ENCODE assay signal across 8 cellular contexts in genomic region chr2:42124051-42124813, GRCh38. TPM values are rescaled to one million over a fixed set of nuclear protein-coding genes. Genes with fewer than 3 reads are reported as not detected.
DNase-seq lines count a peak whose midpoint lies in the region; ATAC-seq and TF ChIP-seq lines count a peak whose summit lies in the region.

No MANE protein-coding gene starts in this region.

- peak; percentile 50 to 62 for ATAC-seq in activated CD4-positive, CD25-positive, alpha-beta regulatory T cell treated with anti-CD3 and anti-CD28 coated beads, Interleukin-2, amount 50 U/mL, for 24 hours
- ATAC-seq in HG02981 (IDR thresholded peaks at IDR 0.05; ENCODE audit: unreplicated experiment) (peak; percentile 77), GM21528 (IDR thresholded peaks at IDR 0.05; ENCODE audit: low FRiP score, unreplicated experiment) (no peak)
- peak; percentile 88 for ATAC-seq in stimulated activated effector memory CD8-positive, alpha-beta T cell treated with anti-CD3 and anti-CD28 coated beads, Interleukin-12 subunit alpha, Interleukin-12 subunit beta, amount 100 ng/mL, for 72 hours

- H3K36me3 Mint-ChIP-seq in T-helper 1 cell treated with Interleukin-12 subunit alpha and Interleukin-12 subunit beta and Interleukin-4 antibody, amounts not matched to agents 30 μg/mL and 1 μg/mL, for 36 hours (ENCODE audit: low read depth) = peaks cover 15% of the 10 kb centered on the region
- no peaks in the 10 kb centered on the region for H3K36me3 Mint-ChIP-seq in stimulated activated effector memory CD8-positive, alpha-beta T cell treated with anti-CD3 and anti-CD28 coated beads, Interleukin-12 subunit alpha, Interleukin-12 subunit beta, amount 100 ng/mL, for 72 hours

- H3K4me1 ChIP-seq in BE2C = peaks cover 47% of the 10 kb centered on the region

- H3K4me1 Mint-ChIP-seq in T-helper 1 cell treated with Interleukin-12 subunit alpha and Interleukin-12 subunit beta and Interleukin-4 antibody, amounts not matched to agents 30 μg/mL and 1 μg/mL, for 36 hours (ENCODE audit: low read depth) = peaks cover 52% of the 10 kb centered on the region
- H3K4me1 Mint-ChIP-seq in stimulated activated effector memory CD8-positive, alpha-beta T cell treated with anti-CD3 and anti-CD28 coated beads, Interleukin-12 subunit alpha, Interleukin-12 subunit beta, amount 100 ng/mL, for 72 hours = peaks cover 55% of the 10 kb centered on the region

- H3K9me3 Mint-ChIP-seq in T-helper 1 cell treated with Interleukin-12 subunit alpha and Interleukin-12 subunit beta and Interleukin-4 antibody, amounts not matched to agents 30 μg/mL and 1 μg/mL, for 36 hours = peaks cover 14% of the 10 kb centered on the region
- H3K9me3 Mint-ChIP-seq in stimulated activated effector memory CD8-positive, alpha-beta T cell treated with anti-CD3 and anti-CD28 coated beads, Interleukin-12 subunit alpha, Interleukin-12 subunit beta, amount 100 ng/mL, for 72 hours = peaks cover 3% of the 10 kb centered on the region

- H3K36me3 ChIP-seq in BE2C = no peaks in the 10 kb centered on the region

- H3K27me3 ChIP-seq in BE2C = no peaks in the 10 kb centered on the region

- no peak for DNase-seq in activated CD4-positive, CD25-positive, alpha-beta regulatory T cell (lab: John Stamatoyannopoulos, UW)
- DNase-seq in stimulated activated effector memory CD8-positive, alpha-beta T cell treated with anti-CD3 and anti-CD28 coated beads, Interleukin-12 subunit alpha, Interleukin-12 subunit beta, amount 100 ng/mL, for 72 hours (ENCODE audit: low spot score in 2 of 2) = no peak
- DNase-seq in SIG-M5 (lab: John Stamatoyannopoulos, UW) (no peak), BE2C (no peak)

- H3K27ac Mint-ChIP-seq in T-helper 1 cell treated with Interleukin-12 subunit alpha and Interleukin-12 subunit beta and Interleukin-4 antibody, amounts not matched to agents 30 μg/mL and 1 μg/mL, for 36 hours = peak overlapping the region; percentile 84
- peak overlapping the region; percentile 55 for H3K27ac Mint-ChIP-seq in stimulated activated effector memory CD8-positive, alpha-beta T cell treated with anti-CD3 and anti-CD28 coated beads, Interleukin-12 subunit alpha, Interleukin-12 subunit beta, amount 100 ng/mL, for 72 hours

- no peaks in the 10 kb centered on the region for H3K27me3 Mint-ChIP-seq in T-helper 1 cell treated with Interleukin-12 subunit alpha and Interleukin-12 subunit beta and Interleukin-4 antibody, amounts not matched to agents 30 μg/mL and 1 μg/mL, for 36 hours (ENCODE audit: low read depth)

- no peaks in the 10 kb centered on the region; the same call in 1 of the 2 replicates for H3K9me3 ChIP-seq in BE2C

- peak overlapping the region; percentile 73 for H3K4me3 Mint-ChIP-seq in T-helper 1 cell treated with Interleukin-12 subunit alpha and Interleukin-12 subunit beta and Interleukin-4 antibody, amounts not matched to agents 30 μg/mL and 1 μg/mL, for 36 hours
- peak overlapping the region; percentile 34 for H3K4me3 Mint-ChIP-seq in stimulated activated effector memory CD8-positive, alpha-beta T cell treated with anti-CD3 and anti-CD28 coated beads, Interleukin-12 subunit alpha, Interleukin-12 subunit beta, amount 100 ng/mL, for 72 hours

- TF ChIP-seq CTCF in BE2C (IDR thresholded peaks at IDR 0.05; ENCODE audit: low read depth, low read length) = no peak

- H3K4me3 ChIP-seq in BE2C (ENCODE audit: low read depth, low read length) = no peak overlapping the region

RNA-seq across cellular contexts. Expression of gene EML4, which starts 44.9 kb away (rescaled TPM):
- polyA plus RNA-seq in BE2C (2012; ENCODE audit: insufficient read depth, insufficient read length, low read depth) = 128 TPM
